Comparison of ENCODE assay signal across 8 cellular contexts in the genomic region with DNA sequence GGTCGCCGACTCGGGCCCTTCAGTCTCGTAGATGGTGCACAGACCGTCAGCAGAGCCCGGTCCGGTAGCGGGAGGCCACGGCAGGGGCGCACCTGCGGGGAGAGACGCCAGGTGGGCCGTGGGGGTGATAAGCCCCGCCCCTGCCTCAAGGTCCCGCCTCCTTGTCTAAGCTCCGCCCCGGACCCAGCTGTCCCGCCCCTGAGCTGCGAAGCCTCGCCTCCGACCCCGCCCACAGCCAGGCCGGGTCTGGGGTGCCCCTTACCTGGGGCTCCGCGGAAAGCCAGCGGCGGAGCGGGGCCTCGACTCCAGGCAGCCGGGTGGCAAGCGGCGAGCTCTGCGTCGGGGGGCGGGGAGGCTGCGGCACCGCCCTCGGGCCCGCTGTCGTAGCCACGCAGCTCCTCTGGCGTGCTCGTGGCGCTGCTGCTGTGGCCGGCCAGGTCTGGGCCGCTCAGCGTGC. TPM values are rescaled to one million over a fixed set of nuclear protein-coding genes. Genes with fewer than 3 reads are reported as not detected.
DNase-seq lines count a peak whose midpoint lies in the region; ATAC-seq and TF ChIP-seq lines count a peak whose summit lies in the region.

No MANE protein-coding gene starts in this region.

- 16% methylated on average over 28 of the region's 47 CpGs for WGBS in hepatocyte (ENCODE audit: low lambda C conversion rate, missing lambda C conversion rate)
- WGBS in smooth muscle cell (ENCODE audit: low lambda C conversion rate) = 4% methylated on average over 26 of the region's 47 CpGs

- no peaks in the 10 kb centered on the region for H3K9me3 Mint-ChIP-seq in activated naive CD4-positive, alpha-beta T cell treated with anti-CD3 and anti-CD28 coated beads, Interleukin-2, amount 50 U/mL, for 24 hours

- H4K20me1 ChIP-seq in hepatocyte (ENCODE audit: insufficient read depth, poor library complexity, severe bottlenecking) (no peaks in the 10 kb centered on the region), smooth muscle cell (ENCODE audit: low read depth) (no peaks in the 10 kb centered on the region)

- H3K4me2 ChIP-seq in hepatocyte = peak overlapping the region; percentile 94
- peak overlapping the region; percentile 84 for H3K4me2 ChIP-seq in smooth muscle cell

- H3K79me2 ChIP-seq in hepatocyte = no peaks in the 10 kb centered on the region
- H3K79me2 ChIP-seq in smooth muscle cell (ENCODE audit: low read depth) = no peaks in the 10 kb centered on the region

- H3K4me1 ChIP-seq in hepatocyte (ENCODE audit: insufficient read depth) (peaks cover 4% of the 10 kb centered on the region), smooth muscle cell (ENCODE audit: low read depth) (peaks cover 4% of the 10 kb centered on the region)

- peak; percentile 59 for ATAC-seq in GM18867 (IDR thresholded peaks at IDR 0.05; ENCODE audit: unreplicated experiment)
- ATAC-seq in HG03064 (IDR thresholded peaks at IDR 0.05; ENCODE audit: low read depth, unreplicated experiment) = peak; percentile 50

- no peak overlapping the region for H3K27ac Mint-ChIP-seq in activated naive CD4-positive, alpha-beta T cell treated with anti-CD3 and anti-CD28 coated beads, Interleukin-2, amount 50 U/mL, for 24 hours

- peaks cover 12% of the 10 kb centered on the region for H3K27me3 Mint-ChIP-seq in activated naive CD4-positive, alpha-beta T cell treated with anti-CD3 and anti-CD28 coated beads, Interleukin-2, amount 50 U/mL, for 24 hours

- H3K27ac ChIP-seq in SK-N-MC (peak overlapping the region; percentile 81), hepatocyte (peak overlapping the region; percentile 78), smooth muscle cell (ENCODE audit: low read depth) (no peak overlapping the region), WERI-Rb-1 (no peak overlapping the region)

- H3K4me3 ChIP-seq in SK-N-MC (peak overlapping the region; percentile 80), hepatocyte (peak overlapping the region; percentile 33), smooth muscle cell (peak overlapping the region; percentile 46), WERI-Rb-1 (ENCODE audit: low read depth, low read length) (no peak overlapping the region)

- H3K27me3 ChIP-seq in hepatocyte (peaks cover 17% of the 10 kb centered on the region), smooth muscle cell (ENCODE audit: low read depth) (peaks cover 64% of the 10 kb centered on the region), WERI-Rb-1 (ENCODE audit: insufficient read depth, low read depth, severe bottlenecking) (no peaks in the 10 kb centered on the region)

- peaks cover 3% of the 10 kb centered on the region for H3F3A ChIP-seq in smooth muscle cell (ENCODE audit: low read depth)

- H3K4me3 Mint-ChIP-seq in activated naive CD4-positive, alpha-beta T cell treated with anti-CD3 and anti-CD28 coated beads, Interleukin-2, amount 50 U/mL, for 24 hours = peak overlapping the region; percentile 61

- TF ChIP-seq CTCF in hepatocyte (IDR thresholded peaks at IDR 0.05; ENCODE audit: poor library complexity) (no peak), smooth muscle cell (IDR thresholded peaks at IDR 0.05; ENCODE audit: borderline replicate concordance, insufficient read depth, poor library complexity, severe bottlenecking) (peak; percentile 2), WERI-Rb-1 (IDR thresholded peaks at IDR 0.05; ENCODE audit: low read depth, low read length) (no peak)

- no peaks in the 10 kb centered on the region for H3K9me3 ChIP-seq in SK-N-MC (ENCODE audit: low read depth, low read length)
- no peaks in the 10 kb centered on the region for H3K9me3 ChIP-seq in hepatocyte (ENCODE audit: low read depth)
- no peaks in the 10 kb centered on the region for H3K9me3 ChIP-seq in smooth muscle cell (replicated peaks; ENCODE audit: low read depth)
- no peaks in the 10 kb centered on the region for H3K9me3 ChIP-seq in WERI-Rb-1 (ENCODE audit: severe bottlenecking)

- no peaks in the 10 kb centered on the region for H3K36me3 ChIP-seq in SK-N-MC (ENCODE audit: insufficient read depth, low read length)
- no peaks in the 10 kb centered on the region for H3K36me3 ChIP-seq in hepatocyte (replicated peaks; ENCODE audit: insufficient read depth, low read depth)
- no peaks in the 10 kb centered on the region for H3K36me3 ChIP-seq in smooth muscle cell (ENCODE audit: low read depth)
- H3K36me3 ChIP-seq in WERI-Rb-1 = peaks cover 55% of the 10 kb centered on the region

- H3K9me2 ChIP-seq in hepatocyte (replicated peaks; ENCODE audit: insufficient read depth) = no peaks in the 10 kb centered on the region

- peaks cover 30% of the 10 kb centered on the region for H3K4me1 Mint-ChIP-seq in activated naive CD4-positive, alpha-beta T cell treated with anti-CD3 and anti-CD28 coated beads, Interleukin-2, amount 50 U/mL, for 24 hours

- H2AFZ ChIP-seq in hepatocyte = peak overlapping the region; percentile 50
- H2AFZ ChIP-seq in smooth muscle cell (ENCODE audit: low read depth) = peak overlapping the region; percentile 62

- no peak overlapping the region for H3K9ac ChIP-seq in SK-N-MC (ENCODE audit: insufficient read length)
- H3K9ac ChIP-seq in smooth muscle cell (ENCODE audit: low read depth) = no peak overlapping the region

- no peaks in the 10 kb centered on the region for H3K36me3 Mint-ChIP-seq in activated naive CD4-positive, alpha-beta T cell treated with anti-CD3 and anti-CD28 coated beads, Interleukin-2, amount 50 U/mL, for 24 hours

- DNase-seq in SK-N-MC (ENCODE audit: low read depth, low spot score) (no peak), hepatocyte (ENCODE audit: low spot score) (peak; percentile 87), smooth muscle cell (lab: John Stamatoyannopoulos, UW; ENCODE audit: unreplicated experiment) (peak; percentile 54), WERI-Rb-1 (no peak), NCI-H1930 (lab: John Stamatoyannopoulos, UW) (no peak)

RNA-seq across cellular contexts. Expression of gene PRR36, which starts 4.7 kb away (rescaled TPM):
- total RNA-seq in hepatocyte = 0.40 and 1.00 TPM in 2 replicates
- polyA plus RNA-seq in hepatocyte = 2.5 and 5.4 TPM in 2 replicates
- total RNA-seq in smooth muscle cell = 0.13 TPM in 1 of 2 replicates, not detected in the other
- polyA plus RNA-seq in smooth muscle cell = 0.57 and 2.5 TPM in 2 replicates

RNA-seq across cellular contexts. Expression of gene LRRC8E, which starts 18.8 kb away (rescaled TPM):
- total RNA-seq in hepatocyte (1.8 and 4.5 TPM in 2 replicates), smooth muscle cell (7.6 and 7.8 TPM in 2 replicates)
- polyA plus RNA-seq in hepatocyte (3.2 and 3.3 TPM in 2 replicates), smooth muscle cell (6.3 and 7.4 TPM in 2 replicates)

RNA-seq across cellular contexts. Expression of gene MAP2K7, which starts 34.2 kb away (rescaled TPM):
- 13.6 and 13.8 TPM in 2 replicates for total RNA-seq in hepatocyte
- 11.8 and 12.8 TPM in 2 replicates for polyA plus RNA-seq in hepatocyte
- total RNA-seq in smooth muscle cell = 6.7 and 8.2 TPM in 2 replicates
- 9.2 and 13.1 TPM in 2 replicates for polyA plus RNA-seq in smooth muscle cell

RNA-seq across cellular contexts. Expression of gene EVI5L, which starts 39.5 kb away (rescaled TPM):
- total RNA-seq in hepatocyte = 10.7 and 12.4 TPM in 2 replicates
- polyA plus RNA-seq in hepatocyte = 11.5 and 13.1 TPM in 2 replicates
- 8.8 and 10.9 TPM in 2 replicates for total RNA-seq in smooth muscle cell
- polyA plus RNA-seq in smooth muscle cell = 15.9 and 21.2 TPM in 2 replicates

RNA-seq across cellular contexts. Expression of gene TGFBR3L, which starts 45.1 kb away (rescaled TPM):
- 0.52 TPM in 1 of 2 replicates, not detected in the other for total RNA-seq in hepatocyte
- 3.3 and 8.5 TPM in 2 replicates for polyA plus RNA-seq in hepatocyte
- 18.7 and 20.7 TPM in 2 replicates for total RNA-seq in smooth muscle cell
- 44.0 and 46.6 TPM in 2 replicates for polyA plus RNA-seq in smooth muscle cell

Comparison
In these comparisons a context has a peak if more than half of its experiments do, and no peak if none do; other contexts are left out.
1. DNase-seq: peak in hepatocyte (single experiment) and smooth muscle cell (single experiment); none in SK-N-MC (single experiment), WERI-Rb-1 (single experiment) and NCI-H1930 (0 of 2).
2. H3K27ac ChIP-seq: peak in SK-N-MC (single experiment) and hepatocyte (single experiment); none in smooth muscle cell (single experiment) and WERI-Rb-1 (single experiment).